14 cellular contexts compared by ENCODE assay signal in genomic region chr2:44943693-44944101, GRCh38. TPM values are rescaled to one million over a fixed set of nuclear protein-coding genes. Genes with fewer than 3 reads are reported as not detected.
DNase-seq lines count a peak whose midpoint lies in the region; ATAC-seq lines count a peak whose summit lies in the region.
"Had no signal": no experiment of that assay in that cellular context is flagged by ENCODE, and none has a peak within 500 bp of the region (broad histone marks: within the 10 kb centered on the region; RNA-seq: fewer than 3 reads in every experiment).

No MANE protein-coding gene starts in this region.

- CTCF ChIA-PET in CD8-positive, alpha-beta memory T cell (lab: Charles Lee), result no interaction called here

- H3K9me3 Mint-ChIP-seq in CD8-positive, alpha-beta memory T cell, result no peaks in the 10 kb centered on the region
- H3K9me3 Mint-ChIP-seq in activated T-helper 1 cell treated with anti-CD3 and anti-CD28 coated beads, Interleukin-12 subunit alpha, Interleukin-12 subunit beta, Interleukin-2, Interleukin-4 antibody, amounts not matched to agents 30 ng/mL and 10 ng/mL and 1 ng/mL, durations not matched to agents 14 hours and 24 hours and 36 hours, result no peaks in the 10 kb centered on the region
- H3K9me3 Mint-ChIP-seq in naive thymus-derived CD8-positive, alpha-beta T cell, result peaks cover 0 to 5% (median 0%) of the 10 kb centered on the region in 9 donors
- H3K9me3 Mint-ChIP-seq: activated T-cell treated with anti-CD3 and anti-CD28 coated beads, Interleukin-2, amount 50 U/mL, for 4 hours had no signal

- H2AFZ ChIP-seq in mesenchymal stem cell (ENCODE audit: low read depth, low read length), result no peak overlapping the region

- H3K23ac ChIP-seq in mesenchymal stem cell (ENCODE audit: low read length in 2 of 2), result peak overlapping the region in 1 of 2 experiments; percentile 27

- intact Hi-C loops in activated T-helper 1 cell treated with anti-CD3 and anti-CD28 coated beads, Interleukin-12 subunit alpha, Interleukin-12 subunit beta, Interleukin-2, Interleukin-4 antibody, amounts not matched to agents 30 ng/mL and 10 ng/mL and 1 ng/mL, durations not matched to agents 14 hours and 24 hours and 36 hours (cut with micrococcal nuclease), result loop anchor here (5.0 kb wide), 1 partner anchor 229 kb away; no protein-coding TSS in a partner anchor

- no peaks in the 10 kb centered on the region for H3K36me3 ChIP-seq in CD8-positive, alpha-beta memory T cell (ENCODE audit: insufficient read depth, low read length)
- H3K36me3 ChIP-seq in HUES6 (ENCODE audit: control insufficient read depth, insufficient read depth, low read length) (no peaks in the 10 kb centered on the region), mesenchymal stem cell (ENCODE audit: control insufficient read depth in 1 of 2, insufficient read depth in 2 of 2, low read depth in 1 of 2, low read length in 2 of 2) (no peaks in the 10 kb centered on the region)
- H3K36me3 ChIP-seq: stomach had no signal

- H2BK5ac ChIP-seq in mesenchymal stem cell (ENCODE audit: low read depth, low read length, poor library complexity, severe bottlenecking), result no peak overlapping the region

- H2BK12ac ChIP-seq in mesenchymal stem cell (ENCODE audit: low read length in 2 of 2), result no peak overlapping the region

- no peaks in the 10 kb centered on the region for H3K36me3 Mint-ChIP-seq in CD8-positive, alpha-beta memory T cell
- peaks cover 3% of the 10 kb centered on the region for H3K36me3 Mint-ChIP-seq in activated T-helper 1 cell treated with anti-CD3 and anti-CD28 coated beads, Interleukin-12 subunit alpha, Interleukin-12 subunit beta, Interleukin-2, Interleukin-4 antibody, amounts not matched to agents 30 ng/mL and 10 ng/mL and 1 ng/mL, durations not matched to agents 14 hours and 24 hours and 36 hours (ENCODE audit: low read depth)
- H3K36me3 Mint-ChIP-seq in naive thymus-derived CD8-positive, alpha-beta T cell, result no peaks in the 10 kb centered on the region

- POLR2A ChIA-PET in CD8-positive, alpha-beta memory T cell (lab: Charles Lee), result no interaction called here
- POLR2A ChIA-PET in naive thymus-derived CD8-positive, alpha-beta T cell (lab: Charles Lee), result no interaction called here

- no peak overlapping the region for H3K4me2 ChIP-seq in mesenchymal stem cell (ENCODE audit: low read length, poor library complexity, severe bottlenecking)

- no peak overlapping the region for H3K4ac ChIP-seq in mesenchymal stem cell (ENCODE audit: low read depth in 1 of 2, low read length in 2 of 2)

- H3K79me1 ChIP-seq in mesenchymal stem cell (replicated peaks; ENCODE audit: low read length, poor library complexity, severe bottlenecking), result no peaks in the 10 kb centered on the region

- DNase-seq in CD8-positive, alpha-beta memory T cell, result no peak
- no peak for DNase-seq in activated T-helper 1 cell treated with anti-CD3 and anti-CD28 coated beads, Interleukin-12 subunit alpha, Interleukin-12 subunit beta, Interleukin-2, Interleukin-4 antibody, amounts not matched to agents 30 ng/mL and 10 ng/mL and 1 ng/mL, durations not matched to agents 14 hours and 24 hours and 36 hours (ENCODE audit: low spot score)
- peak in 1 of 10 donors; percentile 49 for DNase-seq in naive thymus-derived CD8-positive, alpha-beta T cell
- no peak for DNase-seq in mesenchymal stem cell
- DNase-seq in NCI-H345 (lab: John Stamatoyannopoulos, UW), result no peak
- DNase-seq: activated T-cell treated with anti-CD3 and anti-CD28 coated beads, Interleukin-2, amount 50 U/mL, for 4 hours; body of pancreas; MM.1S; NCI-H226; stimulated activated CD4-positive, alpha-beta T cell treated with anti-CD3 and anti-CD28 coated beads, Interleukin-2, amount 100 ng/mL, for 48 hours; stomach had no signal

- H3K4me1 Mint-ChIP-seq in CD8-positive, alpha-beta memory T cell, result peaks cover 29 to 54% (median 38%) of the 10 kb centered on the region in 3 donors
- peaks cover 19% of the 10 kb centered on the region for H3K4me1 Mint-ChIP-seq in activated T-helper 1 cell treated with anti-CD3 and anti-CD28 coated beads, Interleukin-12 subunit alpha, Interleukin-12 subunit beta, Interleukin-2, Interleukin-4 antibody, amounts not matched to agents 30 ng/mL and 10 ng/mL and 1 ng/mL, durations not matched to agents 14 hours and 24 hours and 36 hours (ENCODE audit: low read depth)
- peaks cover 18 to 58% (median 48%) of the 10 kb centered on the region in 4 donors for H3K4me1 Mint-ChIP-seq in naive thymus-derived CD8-positive, alpha-beta T cell

- H3K9ac ChIP-seq in HUES6 (ENCODE audit: low read length) (no peak overlapping the region), mesenchymal stem cell (ENCODE audit: low read length) (no peak overlapping the region)

- H3K18ac ChIP-seq in mesenchymal stem cell (ENCODE audit: low read depth in 1 of 2, low read length in 2 of 2), result no peak overlapping the region

- peaks cover 29% of the 10 kb centered on the region for H3K27me3 ChIP-seq in CD8-positive, alpha-beta memory T cell (ENCODE audit: insufficient read depth, low read length, poor library complexity, severe bottlenecking)
- peaks cover 100% of the 10 kb centered on the region for H3K27me3 ChIP-seq in HUES6 (ENCODE audit: control insufficient read depth, insufficient read depth, low read length)
- H3K27me3 ChIP-seq in mesenchymal stem cell (ENCODE audit: control insufficient read depth in 1 of 2, insufficient read depth in 1 of 2, low read length in 2 of 2), result peaks cover 92 to 96% of the 10 kb centered on the region in 2 experiments

- no peaks in the 10 kb centered on the region for H3K9me3 ChIP-seq in CD8-positive, alpha-beta memory T cell (ENCODE audit: low read length)
- H3K9me3 ChIP-seq in HUES6 (ENCODE audit: control insufficient read depth, insufficient read depth, low read depth, low read length), result no peaks in the 10 kb centered on the region
- no peaks in the 10 kb centered on the region for H3K9me3 ChIP-seq in mesenchymal stem cell (ENCODE audit: control insufficient read depth, low read length)
- H3K9me3 ChIP-seq: body of pancreas, stomach had no signal

- peaks cover 54 to 81% of the 10 kb centered on the region in 2 donors for H3K27me3 Mint-ChIP-seq in CD8-positive, alpha-beta memory T cell
- peaks cover 68% of the 10 kb centered on the region for H3K27me3 Mint-ChIP-seq in activated T-helper 1 cell treated with anti-CD3 and anti-CD28 coated beads, Interleukin-12 subunit alpha, Interleukin-12 subunit beta, Interleukin-2, Interleukin-4 antibody, amounts not matched to agents 30 ng/mL and 10 ng/mL and 1 ng/mL, durations not matched to agents 14 hours and 24 hours and 36 hours (ENCODE audit: insufficient read depth)
- H3K27me3 Mint-ChIP-seq in naive thymus-derived CD8-positive, alpha-beta T cell, result peaks cover 50 to 93% (median 78%) of the 10 kb centered on the region in 5 donors

- H2BK15ac ChIP-seq in mesenchymal stem cell (ENCODE audit: low read depth, poor library complexity, severe bottlenecking), result no peak overlapping the region

- no peak overlapping the region for H2BK120ac ChIP-seq in mesenchymal stem cell (ENCODE audit: low read depth, low read length)

- ATAC-seq in naive thymus-derived CD8-positive, alpha-beta T cell, result no peak
- no peak for ATAC-seq in GM18858 (IDR thresholded peaks at IDR 0.05; ENCODE audit: unreplicated experiment)
- ATAC-seq: activated T-cell treated with anti-CD3 and anti-CD28 coated beads, Interleukin-2, amount 50 U/mL, for 4 hours; body of pancreas had no signal

- no peak overlapping the region for H3K27ac ChIP-seq in CD8-positive, alpha-beta memory T cell (ENCODE audit: low read depth, low read length)
- H3K27ac ChIP-seq in HUES6 (ENCODE audit: low read depth, low read length) (no peak overlapping the region), mesenchymal stem cell (ENCODE audit: low read length, poor library complexity, severe bottlenecking) (no peak overlapping the region)
- H3K27ac ChIP-seq: body of pancreas, hepatocyte, stomach had no signal

- H3K4me3 Mint-ChIP-seq in CD8-positive, alpha-beta memory T cell, result peak overlapping the region in 5 of 7 donors; percentile 8 to 87 (median 33)
- no peak overlapping the region for H3K4me3 Mint-ChIP-seq in activated T-helper 1 cell treated with anti-CD3 and anti-CD28 coated beads, Interleukin-12 subunit alpha, Interleukin-12 subunit beta, Interleukin-2, Interleukin-4 antibody, amounts not matched to agents 30 ng/mL and 10 ng/mL and 1 ng/mL, durations not matched to agents 14 hours and 24 hours and 36 hours
- H3K4me3 Mint-ChIP-seq in naive thymus-derived CD8-positive, alpha-beta T cell, result peak overlapping the region in 8 of 10 donors; percentile 31 to 81 (median 70)

- peaks cover 11% of the 10 kb centered on the region for H3K4me1 ChIP-seq in CD8-positive, alpha-beta memory T cell (ENCODE audit: insufficient read depth, low read length)
- H3K4me1 ChIP-seq in HUES6 (ENCODE audit: control insufficient read depth, insufficient read depth, low read length) (peaks cover 55% of the 10 kb centered on the region), mesenchymal stem cell (ENCODE audit: control insufficient read depth, insufficient read depth, low read depth, low read length) (peaks cover 33% of the 10 kb centered on the region)

- no peak overlapping the region for H2AK5ac ChIP-seq in mesenchymal stem cell (ENCODE audit: low read length, severe bottlenecking)

- H3K27ac Mint-ChIP-seq in CD8-positive, alpha-beta memory T cell, result no peak overlapping the region
- H3K27ac Mint-ChIP-seq in activated T-helper 1 cell treated with anti-CD3 and anti-CD28 coated beads, Interleukin-12 subunit alpha, Interleukin-12 subunit beta, Interleukin-2, Interleukin-4 antibody, amounts not matched to agents 30 ng/mL and 10 ng/mL and 1 ng/mL, durations not matched to agents 14 hours and 24 hours and 36 hours, result peak overlapping the region; percentile 52
- peak overlapping the region in 1 of 10 donors; percentile 34 for H3K27ac Mint-ChIP-seq in naive thymus-derived CD8-positive, alpha-beta T cell

- H3K4me3 ChIP-seq in CD8-positive, alpha-beta memory T cell (ENCODE audit: low read length), result no peak overlapping the region
- H3K4me3 ChIP-seq in HUES6 (ENCODE audit: low read depth, low read length) (peak overlapping the region; percentile 52), mesenchymal stem cell (ENCODE audit: insufficient read depth in 1 of 2, low read depth in 1 of 2, low read length in 2 of 2) (no peak overlapping the region)
- H3K4me3 ChIP-seq: body of pancreas, hepatocyte had no signal

- no peak overlapping the region for H3K14ac ChIP-seq in mesenchymal stem cell (ENCODE audit: low read length in 2 of 2)

- WGBS in mesenchymal stem cell, result 3% methylated on average over 10 of the region's 10 CpGs

- no peak overlapping the region for H4K8ac ChIP-seq in mesenchymal stem cell (ENCODE audit: low read length)

- H4K91ac ChIP-seq in mesenchymal stem cell (ENCODE audit: low read length), result no peak overlapping the region

RNA-seq across cellular contexts. Expression of gene SIX3, which starts 2.2 kb away (rescaled TPM):
- not detected for total RNA-seq in CD8-positive, alpha-beta memory T cell
- polyA plus RNA-seq in CD8-positive, alpha-beta memory T cell, result not detected
- total RNA-seq in activated T-helper 1 cell treated with anti-CD3 and anti-CD28 coated beads, Interleukin-12 subunit alpha, Interleukin-12 subunit beta, Interleukin-2, Interleukin-4 antibody, amounts not matched to agents 30 ng/mL and 10 ng/mL and 1 ng/mL, durations not matched to agents 14 hours and 24 hours and 36 hours, result not detected in 2 replicates
- not detected for total RNA-seq in naive thymus-derived CD8-positive, alpha-beta T cell
- polyA plus RNA-seq in naive thymus-derived CD8-positive, alpha-beta T cell, result not detected
- polyA plus RNA-seq in mesenchymal stem cell (2013, experiment 1 of 2), result not detected
- not detected for polyA plus RNA-seq in mesenchymal stem cell (2013, experiment 2 of 2)
- total RNA-seq: hepatocyte, stomach had no signal
- polyA plus RNA-seq: hepatocyte, stomach had no signal
